ENCODE assay signal across 16 cellular contexts in the genomic region with DNA sequence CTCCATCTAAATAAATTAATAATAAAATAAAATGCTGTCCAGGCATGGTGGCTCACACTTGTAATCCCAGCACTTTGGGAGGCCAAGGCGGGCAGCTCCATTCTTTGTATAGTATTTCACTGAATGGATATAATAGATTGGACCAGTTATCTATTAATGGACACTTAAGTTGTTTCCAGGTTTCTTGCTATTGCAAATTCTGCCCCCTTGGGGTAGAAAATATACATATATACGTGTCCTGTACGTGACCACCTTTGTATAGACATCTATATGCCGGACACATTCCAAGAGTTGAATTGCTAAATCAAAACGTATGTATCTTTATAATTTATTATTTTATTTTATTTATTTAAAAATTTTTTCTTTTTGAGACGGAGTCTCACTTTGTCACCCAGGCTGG. TPM values are rescaled to one million over a fixed set of nuclear protein-coding genes. Genes with fewer than 3 reads are reported as not detected.
DNase-seq lines count a peak whose midpoint lies in the region; FAIRE-seq and TF ChIP-seq lines count a peak whose summit lies in the region.
"Had no signal": no experiment of that assay in that cellular context is flagged by ENCODE, and none has a peak within 500 bp of the region (broad histone marks: within the 10 kb centered on the region; RNA-seq: fewer than 3 reads in every experiment).

No MANE protein-coding gene starts in this region.

- peak; percentile 18 to 27 for DNase-seq in AML-193 (lab: John Stamatoyannopoulos, UW)
- DNase-seq in ELR (ENCODE audit: low read depth): peak; percentile 63
- DNase-seq in fibroblast of mammary gland (ENCODE audit: low read depth): peak; percentile 22
- DNase-seq in urothelium cell line (ENCODE audit: low spot score): no peak
- no peak for DNase-seq in NCI-H146 (lab: John Stamatoyannopoulos, UW)
- no peak for DNase-seq in 8988T
- DNase-seq in adrenal gland: no peak
- DNase-seq: activated naive CD4-positive, alpha-beta T cell treated with anti-CD3 and anti-CD28 coated beads, Interleukin-2, amount 10 ng/mL, durations not matched to agents 7 days and 5 days; GF-D8; naive thymus-derived CD4-positive, alpha-beta T cell; NCI-H187 treated with DMSO at 0.1 percent for 48 hours; stimulated activated CD4-positive, alpha-beta T cell treated with anti-CD3 and anti-CD28 coated beads, Interleukin-15, amount 100 ng/mL, for 24 hours; stimulated activated naive CD4-positive, alpha-beta T cell treated with Interleukin-2 at 50 U/mL for 16 hours had no signal

- H3K27me3 ChIP-seq in OCI-LY1 (ENCODE audit: insufficient read depth, low read length): 0 out of 2 replicates have a peak, but pooled peaks cover 3% of the 10 kb centered on the region
- H3K27me3 ChIP-seq in adrenal gland: no peaks in the 10 kb centered on the region

- no peaks in the 10 kb centered on the region for H3K9me2 ChIP-seq in OCI-LY1 (ENCODE audit: low read depth, low read length)

- no peak overlapping the region for H2AFZ ChIP-seq in OCI-LY1 (ENCODE audit: low read length)

- FAIRE-seq in urothelium cell line (lab: Jason Lieb, UNC): no peak
- FAIRE-seq: GM19239 had no signal

- intact Hi-C loops in adrenal gland (cut with DNase I): no loop called here

- H3K9me3 ChIP-seq in OCI-LY1 (ENCODE audit: low read length) (no peaks in the 10 kb centered on the region), adrenal gland (replicated peaks in 1 of 3) (no peaks in the 10 kb centered on the region)
- H3K9me3 ChIP-seq: SJSA1 had no signal

- H3K4me2 ChIP-seq in OCI-LY1 (ENCODE audit: low read length): no peak overlapping the region

- no peak for TF ChIP-seq POLR2A in adrenal gland (IDR thresholded peaks at IDR 0.05)

- no peaks in the 10 kb centered on the region for H4K20me1 ChIP-seq in OCI-LY1 (ENCODE audit: insufficient read depth, low read length)

- peaks cover 12% of the 10 kb centered on the region for H3K4me1 ChIP-seq in OCI-LY1 (ENCODE audit: insufficient read depth, low read length, severe bottlenecking)
- H3K4me1 ChIP-seq in adrenal gland (replicated peaks in 1 of 2): peaks cover 11% of the 10 kb centered on the region in 2 donors

- no peak overlapping the region for H3K9ac ChIP-seq in OCI-LY1 (ENCODE audit: low read length)

- H3K79me2 ChIP-seq in OCI-LY1 (ENCODE audit: insufficient read depth, low read length): no peaks in the 10 kb centered on the region

- no peaks in the 10 kb centered on the region for H3K36me3 ChIP-seq in OCI-LY1 (ENCODE audit: insufficient read depth, low read length)
- no peaks in the 10 kb centered on the region for H3K36me3 ChIP-seq in adrenal gland (replicated peaks in 1 of 2)

- TF ChIP-seq CTCF in OCI-LY1 (IDR thresholded peaks at IDR 0.05; ENCODE audit: low read length) (peak; percentile 37; the same call in 1 of the 2 replicates), fibroblast of mammary gland (conservative IDR thresholded peaks at IDR 0.05; ENCODE audit: control insufficient read depth, insufficient read depth, low read depth, low read length) (peak; percentile 23), adrenal gland (IDR thresholded peaks at IDR 0.05) (no peak)

- H3F3A ChIP-seq in OCI-LY1 (ENCODE audit: insufficient read depth, low read length): no peaks in the 10 kb centered on the region

- H3K4me3 ChIP-seq in OCI-LY1 (ENCODE audit: low read depth, low read length, poor library complexity, severe bottlenecking): no peak overlapping the region
- H3K4me3 ChIP-seq in fibroblast of mammary gland (ENCODE audit: control insufficient read depth, low read depth, low read length): no peak overlapping the region
- H3K4me3 ChIP-seq in adrenal gland: no peak overlapping the region
- H3K4me3 ChIP-seq: SJSA1 had no signal

- no peak overlapping the region for H3K27ac ChIP-seq in OCI-LY1 (ENCODE audit: low read depth, low read length, poor library complexity, severe bottlenecking)
- H3K27ac ChIP-seq in adrenal gland: no peak overlapping the region
- H3K27ac ChIP-seq: SJSA1 had no signal

- WGBS in adrenal gland, 4 donors: 77 to 82% (median 79%) methylated on average over 6 of the region's 6 CpGs

RNA-seq across cellular contexts. Expression of a gene that starts 3.9 kb away (rescaled TPM):
- 100 to 1,000 TPM in 4 of 8 donors, 10 to 100 TPM in 4; 65.7 to 145 (median 94.5) TPM for total RNA-seq in adrenal gland
- polyA plus RNA-seq in adrenal gland: 100 to 1,000 TPM in 1 of 3 donors, 10 to 100 TPM in 2; 70.0 to 115 (median 89.5) TPM

RNA-seq across cellular contexts. Expression of a gene that starts 28.5 kb away (rescaled TPM):
- under 1 TPM in 2 of 8 donors, not detected in 6; 0.13 to 0.19 TPM for total RNA-seq in adrenal gland
- 1 to 10 TPM in 2 of 3 donors, not detected in 1; 3.1 to 3.3 TPM for polyA plus RNA-seq in adrenal gland
- total RNA-seq: SJSA1 had no signal

RNA-seq across cellular contexts. Expression of a gene that starts 32.9 kb away (rescaled TPM):
- not detected for total RNA-seq in adrenal gland
- polyA plus RNA-seq in adrenal gland: under 1 TPM in 1 of 3 donors, not detected in 2; 0.27 TPM

RNA-seq across cellular contexts. Expression of a gene that starts 33.5 kb away (rescaled TPM):
- total RNA-seq in adrenal gland: under 1 TPM in 1 of 8 donors, not detected in 7; 0.18 TPM
- polyA plus RNA-seq in adrenal gland: under 1 TPM in 1 of 3 donors, not detected in 2; 0.07 TPM
- total RNA-seq: SJSA1 had no signal

RNA-seq across cellular contexts. Expression of a gene that starts 35.2 kb away (rescaled TPM):
- total RNA-seq in adrenal gland: 100 to 1,000 TPM in 1 of 8 donors, 10 to 100 TPM in 7; 20.3 to 113 (median 55.1) TPM
- polyA plus RNA-seq in adrenal gland: 100 to 1,000 TPM in 1 of 3 donors, 10 to 100 TPM in 2; 33.1 to 129 (median 35.9) TPM

Comparison
In these comparisons a context has a peak if more than half of its experiments do, and no peak if none do; other contexts are left out.
1. DNase-seq: peak in AML-193 (2 of 2), ELR (single experiment) and fibroblast of mammary gland (single experiment); none in urothelium cell line (single experiment), NCI-H146 (single experiment), 8988T (single experiment) and adrenal gland (0 of 7).
2. CTCF ChIP-seq: peak in OCI-LY1 (single experiment) and fibroblast of mammary gland (single experiment); none in adrenal gland (0 of 6).